In the genomic region with DNA sequence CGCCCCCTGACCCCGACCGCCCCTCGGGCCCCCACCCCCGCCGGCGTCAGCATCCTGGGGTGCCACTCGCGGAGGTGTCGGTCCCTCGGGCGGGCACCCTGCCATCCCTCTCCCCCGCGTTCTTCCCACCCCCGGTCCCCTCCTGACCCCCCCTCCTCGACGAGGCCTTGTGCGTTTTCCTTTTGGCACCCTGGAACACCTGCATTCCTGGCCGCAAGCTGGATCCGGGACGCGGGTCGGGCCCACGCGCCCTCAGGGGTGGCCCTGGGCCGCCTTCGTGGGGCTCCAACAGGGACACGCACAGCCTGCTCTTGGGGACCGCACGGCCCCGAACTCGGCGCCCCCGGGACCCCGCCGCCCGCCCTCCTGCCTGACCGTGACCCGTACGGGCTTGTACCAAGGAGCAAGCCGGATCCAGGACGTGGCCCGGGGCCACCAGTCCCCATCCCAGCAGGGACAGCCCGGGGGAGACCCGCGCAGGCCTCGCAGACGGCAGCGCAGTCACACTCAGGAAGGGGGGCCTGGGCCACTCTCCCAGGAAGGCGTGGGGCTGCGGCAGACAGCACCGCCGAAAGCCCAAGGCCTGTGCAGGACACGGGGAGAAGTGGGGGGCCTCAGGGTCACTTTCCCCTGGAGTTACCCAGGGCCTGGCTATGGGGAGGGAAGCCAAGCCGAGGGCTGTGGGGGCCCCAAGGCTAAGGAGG, we compare ENCODE assay signal across 8 cellular contexts. TPM values are rescaled to one million over a fixed set of nuclear protein-coding genes. Genes with fewer than 3 reads are reported as not detected.
DNase-seq lines count a peak whose midpoint lies in the region; ATAC-seq and TF ChIP-seq lines count a peak whose summit lies in the region.

No MANE protein-coding gene starts in this region.

- POLR2A ChIA-PET in activated B cell treated with CpG ODN at 0.5 μM for 24 hours (lab: Charles Lee) = no interaction called here

- peak; percentile 5 for ATAC-seq in GM21447 (IDR thresholded peaks at IDR 0.05; ENCODE audit: unreplicated experiment)
- ATAC-seq in activated B cell treated with CpG ODN at 0.5 μM for 24 hours (ENCODE audit: low read depth) = no peak
- ATAC-seq in sciatic nerve = peak; percentile 2
- ATAC-seq in GM19023 (IDR thresholded peaks at IDR 0.05; ENCODE audit: unreplicated experiment) = no peak

- no peaks in the 10 kb centered on the region for H3K27me3 Mint-ChIP-seq in activated B cell treated with CpG ODN at 0.5 μM for 24 hours

- CTCF ChIA-PET in activated B cell treated with CpG ODN at 0.5 μM for 24 hours (lab: Charles Lee) = no interaction called here

- peak overlapping the region; percentile 55 for H3K4me3 Mint-ChIP-seq in activated B cell treated with CpG ODN at 0.5 μM for 24 hours

- no peaks in the 10 kb centered on the region for H3K36me3 Mint-ChIP-seq in activated B cell treated with CpG ODN at 0.5 μM for 24 hours (ENCODE audit: low read depth)

- H3K27ac Mint-ChIP-seq in activated B cell treated with CpG ODN at 0.5 μM for 24 hours = no peak overlapping the region

- intact Hi-C loops in activated B cell treated with CpG ODN at 0.5 μM for 24 hours (cut with micrococcal nuclease) (loop anchor here (1.0 to 5.0 kb wide), 6 partner anchors 8 to 256 kb away; a partner anchor contains a TSS), head of caudate nucleus (cut with DNase I) (no loop called here), sciatic nerve (cut with DNase I) (no loop called here)

- H3K9me3 Mint-ChIP-seq in activated B cell treated with CpG ODN at 0.5 μM for 24 hours = no peaks in the 10 kb centered on the region

- DNase-seq in activated B cell treated with CpG ODN at 0.5 μM for 24 hours (peak; percentile 22), head of caudate nucleus (peak in 23 of 42 donors; percentile 3 to 45 (median 17)), sciatic nerve (ENCODE audit: low spot score) (no peak), superior temporal gyrus (ENCODE audit: extremely low spot score) (no peak), NCI-H1930 (lab: John Stamatoyannopoulos, UW) (no peak), ACHN (no peak)

- in situ Hi-C loops in ACHN (cut with HindIII; ENCODE audit: low pct_ligation_motif_present, low pct_unique_long_range_greater_than_20kb, low sequenced_read_pairs) = no loop called here

- H3K4me1 Mint-ChIP-seq in activated B cell treated with CpG ODN at 0.5 μM for 24 hours = peaks cover 4% of the 10 kb centered on the region

- TF ChIP-seq CTCF in activated B cell treated with CpG ODN at 0.5 μM for 24 hours (IDR thresholded peaks at IDR 0.05) = no peak

RNA-seq across cellular contexts. Expression of a gene that starts 0.6 kb away (rescaled TPM):
- 7.4 and 10.7 TPM in 2 replicates for total RNA-seq in activated B cell treated with CpG ODN at 0.5 μM for 24 hours
- 10.2 TPM for total RNA-seq in sciatic nerve

Comparison
In these comparisons a context has a peak if more than half of its experiments do, and no peak if none do; other contexts are left out.
1. ATAC-seq: peak in GM21447 (single experiment) and sciatic nerve (single experiment); none in activated B cell treated with CpG ODN at 0.5 μM for 24 hours (single experiment) and GM19023 (single experiment).
2. DNase-seq: peak in activated B cell treated with CpG ODN at 0.5 μM for 24 hours (single experiment) and head of caudate nucleus (23 of 42); none in sciatic nerve (single experiment), superior temporal gyrus (single experiment), NCI-H1930 (0 of 2) and ACHN (single experiment).